8 cellular contexts compared by ENCODE assay signal in the genomic region with DNA sequence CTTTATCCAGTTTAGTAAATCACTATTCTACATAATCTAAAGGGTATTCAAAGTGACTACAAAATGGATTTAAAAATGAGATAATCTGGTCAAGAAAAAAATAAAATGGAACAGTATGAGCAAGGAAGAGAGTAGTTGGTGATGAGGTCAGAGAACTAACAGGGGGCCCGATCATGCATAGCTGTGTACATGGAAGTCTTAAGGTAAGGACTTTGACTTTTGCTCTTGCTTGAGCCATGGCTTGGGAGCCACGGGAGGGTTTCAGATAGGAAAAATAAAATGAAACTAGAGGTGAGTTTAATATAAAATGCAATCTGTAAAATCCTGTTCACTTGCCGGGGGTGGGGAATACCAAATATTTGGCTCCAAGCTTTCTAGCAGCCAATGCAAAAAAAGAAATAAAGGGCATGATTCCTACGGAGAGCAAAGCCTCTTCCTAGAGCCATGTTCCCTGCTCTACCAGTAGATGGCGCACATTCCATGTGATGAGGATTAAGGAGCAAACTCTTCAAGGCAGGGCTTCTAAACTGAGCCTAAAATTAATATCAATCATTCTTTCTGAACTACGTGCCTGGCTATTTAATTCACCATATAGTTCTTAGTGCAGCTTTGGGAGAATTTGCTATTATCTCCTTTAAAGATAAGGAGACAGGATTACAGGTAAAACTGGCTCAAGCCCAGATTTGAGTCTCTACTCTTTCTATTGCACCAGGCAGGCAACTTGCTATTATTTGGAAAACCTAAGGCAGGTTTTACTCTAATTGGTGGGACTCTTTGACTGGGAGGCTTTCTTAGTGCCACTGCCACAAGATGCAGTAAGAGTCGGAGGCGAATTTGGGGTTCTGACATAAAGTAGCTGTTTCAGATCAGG. TPM values are rescaled to one million over a fixed set of nuclear protein-coding genes. Genes with fewer than 3 reads are reported as not detected.
DNase-seq lines count a peak whose midpoint lies in the region; ATAC-seq and TF ChIP-seq lines count a peak whose summit lies in the region.

No MANE protein-coding gene starts in this region.

- no peak overlapping the region for H3K9ac ChIP-seq in neural cell (ENCODE audit: low read length)

- H3K4me3 ChIP-seq in cardiac muscle cell (no peak overlapping the region), neural cell (ENCODE audit: low read length) (no peak overlapping the region)

- peak; percentile 68 for TF ChIP-seq RAD21 in neural cell (conservative IDR thresholded peaks at IDR 0.05)

- no peak for TF ChIP-seq EP300 in neural cell (conservative IDR thresholded peaks at IDR 0.05; ENCODE audit: poor library complexity, severe bottlenecking)

- no peaks in the 10 kb centered on the region for H3K27me3 ChIP-seq in cardiac muscle cell
- H3K27me3 ChIP-seq in neural cell (ENCODE audit: insufficient read depth, low read depth, low read length) = no peaks in the 10 kb centered on the region

- ATAC-seq in Right ventricle myocardium inferior (no peak), HG02798 (IDR thresholded peaks at IDR 0.05; ENCODE audit: poor library complexity, unreplicated experiment) (peak; percentile 65), esophagus mucosa (peak; percentile 52)

- no peaks in the 10 kb centered on the region for H3K36me3 Mint-ChIP-seq in activated CD4-positive, alpha-beta T cell treated with anti-CD3 and anti-CD28 coated beads, Interleukin-2, amount 10 ng/mL, durations not matched to agents 24 days and 14 days (ENCODE audit: low read depth)

- TF ChIP-seq CTCF in cardiac muscle cell (IDR thresholded peaks at IDR 0.05; ENCODE audit: low read depth, low read length) (peak; percentile 79), neural cell (IDR thresholded peaks at IDR 0.05; ENCODE audit: poor library complexity, severe bottlenecking) (peak; percentile 69)

- no peaks in the 10 kb centered on the region for H3K79me2 ChIP-seq in neural cell (replicated peaks; ENCODE audit: insufficient read depth, low read length)

- no peak overlapping the region for H3K27ac Mint-ChIP-seq in activated CD4-positive, alpha-beta T cell treated with anti-CD3 and anti-CD28 coated beads, Interleukin-2, amount 10 ng/mL, durations not matched to agents 24 days and 14 days

- H3K9me2 ChIP-seq in neural cell (ENCODE audit: insufficient read depth, low read length) = no peaks in the 10 kb centered on the region

- no peak overlapping the region for H3K27ac ChIP-seq in cardiac muscle cell
- H3K27ac ChIP-seq in neural cell (ENCODE audit: low read length) = no peak overlapping the region

- H3K9me3 Mint-ChIP-seq in activated CD4-positive, alpha-beta T cell treated with anti-CD3 and anti-CD28 coated beads, Interleukin-2, amount 10 ng/mL, durations not matched to agents 24 days and 14 days = no peaks in the 10 kb centered on the region

- DNase-seq in cardiac muscle cell (ENCODE audit: low read depth in 1 of 2, low spot score in 1 of 2) (peak; percentile 62 to 70), Right ventricle myocardium inferior (ENCODE audit: missing footprints) (no peak), NCI-H460 (ENCODE audit: extremely low read depth, low read depth) (peak; percentile 56), HuH-7.5 (ENCODE audit: low spot score) (no peak)
- DNase-seq in activated CD4-positive, alpha-beta T cell treated with anti-CD3 and anti-CD28 coated beads, Interleukin-2, amount 10 ng/mL, durations not matched to agents 24 days and 14 days = peak; percentile 82

- H2AFZ ChIP-seq in neural cell (ENCODE audit: low read depth, low read length) = no peak overlapping the region

- H3F3A ChIP-seq in neural cell (ENCODE audit: insufficient read depth, low read length, poor library complexity, severe bottlenecking) = no peaks in the 10 kb centered on the region

- H3K4me3 Mint-ChIP-seq in activated CD4-positive, alpha-beta T cell treated with anti-CD3 and anti-CD28 coated beads, Interleukin-2, amount 10 ng/mL, durations not matched to agents 24 days and 14 days = no peak overlapping the region

- no peaks in the 10 kb centered on the region for H3K36me3 ChIP-seq in cardiac muscle cell
- no peaks in the 10 kb centered on the region for H3K36me3 ChIP-seq in neural cell (ENCODE audit: insufficient read depth, low read length)

- no peaks in the 10 kb centered on the region for H3K9me3 ChIP-seq in cardiac muscle cell (ENCODE audit: low read depth)
- no peaks in the 10 kb centered on the region for H3K9me3 ChIP-seq in neural cell (ENCODE audit: low read length)

- H3K4me1 Mint-ChIP-seq in activated CD4-positive, alpha-beta T cell treated with anti-CD3 and anti-CD28 coated beads, Interleukin-2, amount 10 ng/mL, durations not matched to agents 24 days and 14 days = peaks cover under 1% of the 10 kb centered on the region

- H3K4me2 ChIP-seq in neural cell (ENCODE audit: low read length) = no peak overlapping the region

- no peaks in the 10 kb centered on the region for H3K27me3 Mint-ChIP-seq in activated CD4-positive, alpha-beta T cell treated with anti-CD3 and anti-CD28 coated beads, Interleukin-2, amount 10 ng/mL, durations not matched to agents 24 days and 14 days

- intact Hi-C loops in Right ventricle myocardium inferior (cut with DNase I) = loop anchor here (2.0 kb wide), 1 partner anchor 167 kb away; no protein-coding TSS in a partner anchor
- intact Hi-C loops in activated CD4-positive, alpha-beta T cell treated with anti-CD3 and anti-CD28 coated beads, Interleukin-2, amount 10 ng/mL, durations not matched to agents 24 days and 14 days (cut with micrococcal nuclease) = loop anchor here (1.0 to 10.0 kb wide), 2 partner anchors 169 to 290 kb away; no protein-coding TSS in a partner anchor

- H4K20me1 ChIP-seq in neural cell (ENCODE audit: insufficient read depth) = no peaks in the 10 kb centered on the region

- H3K4me1 ChIP-seq in cardiac muscle cell (ENCODE audit: low read depth) = no peaks in the 10 kb centered on the region

TF ChIP-seq in neural cell, 6 proteins besides CTCF, POLR2A, EP300 and RAD21:
- TF ChIP-seq MXI1 (conservative IDR thresholded peaks at IDR 0.05; ENCODE audit: poor library complexity, severe bottlenecking) (no peak), SMC3 (conservative IDR thresholded peaks at IDR 0.05; ENCODE audit: poor library complexity) (peak; percentile 67), TAF1 (IDR thresholded peaks at IDR 0.05; ENCODE audit: low read depth) (no peak), POLR2AphosphoS5 (IDR thresholded peaks at IDR 0.05) (no peak), EZH2 (IDR thresholded peaks at IDR 0.05; ENCODE audit: borderline replicate concordance, insufficient read depth, low read length, poor library complexity, severe bottlenecking) (no peak)
- TF ChIP-seq, protein P1, sequence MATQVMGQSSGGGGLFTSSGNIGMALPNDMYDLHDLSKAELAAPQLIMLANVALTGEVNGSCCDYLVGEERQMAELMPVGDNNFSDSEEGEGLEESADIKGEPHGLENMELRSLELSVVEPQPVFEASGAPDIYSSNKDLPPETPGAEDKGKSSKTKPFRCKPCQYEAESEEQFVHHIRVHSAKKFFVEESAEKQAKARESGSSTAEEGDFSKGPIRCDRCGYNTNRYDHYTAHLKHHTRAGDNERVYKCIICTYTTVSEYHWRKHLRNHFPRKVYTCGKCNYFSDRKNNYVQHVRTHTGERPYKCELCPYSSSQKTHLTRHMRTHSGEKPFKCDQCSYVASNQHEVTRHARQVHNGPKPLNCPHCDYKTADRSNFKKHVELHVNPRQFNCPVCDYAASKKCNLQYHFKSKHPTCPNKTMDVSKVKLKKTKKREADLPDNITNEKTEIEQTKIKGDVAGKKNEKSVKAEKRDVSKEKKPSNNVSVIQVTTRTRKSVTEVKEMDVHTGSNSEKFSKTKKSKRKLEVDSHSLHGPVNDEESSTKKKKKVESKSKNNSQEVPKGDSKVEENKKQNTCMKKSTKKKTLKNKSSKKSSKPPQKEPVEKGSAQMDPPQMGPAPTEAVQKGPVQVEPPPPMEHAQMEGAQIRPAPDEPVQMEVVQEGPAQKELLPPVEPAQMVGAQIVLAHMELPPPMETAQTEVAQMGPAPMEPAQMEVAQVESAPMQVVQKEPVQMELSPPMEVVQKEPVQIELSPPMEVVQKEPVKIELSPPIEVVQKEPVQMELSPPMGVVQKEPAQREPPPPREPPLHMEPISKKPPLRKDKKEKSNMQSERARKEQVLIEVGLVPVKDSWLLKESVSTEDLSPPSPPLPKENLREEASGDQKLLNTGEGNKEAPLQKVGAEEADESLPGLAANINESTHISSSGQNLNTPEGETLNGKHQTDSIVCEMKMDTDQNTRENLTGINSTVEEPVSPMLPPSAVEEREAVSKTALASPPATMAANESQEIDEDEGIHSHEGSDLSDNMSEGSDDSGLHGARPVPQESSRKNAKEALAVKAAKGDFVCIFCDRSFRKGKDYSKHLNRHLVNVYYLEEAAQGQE (IDR thresholded peaks at IDR 0.05; ENCODE audit: borderline replicate concordance) = no peak

RNA-seq across cellular contexts. Expression of a gene that starts 6.8 kb away (rescaled TPM):
- total RNA-seq in cardiac muscle cell = 16.6 TPM in 2 replicates
- polyA plus RNA-seq in cardiac muscle cell = 6.2 and 6.6 TPM in 2 replicates
- total RNA-seq in Right ventricle myocardium inferior = 2.7 TPM
- total RNA-seq in NCI-H460 (2014; rRNA removed; shearing (Covaris generic)) = 6.8 and 9.4 TPM in 2 replicates
- polyA plus RNA-seq in NCI-H460 (2014; cell fraction: nucleus; rRNA removed) = 7.0 and 8.4 TPM in 2 replicates
- 4.2 and 5.6 TPM in 2 replicates for total RNA-seq in activated CD4-positive, alpha-beta T cell treated with anti-CD3 and anti-CD28 coated beads, Interleukin-2, amount 10 ng/mL, durations not matched to agents 24 days and 14 days
- total RNA-seq in esophagus mucosa = 5.8 TPM
- 10.7 and 13.1 TPM in 2 replicates for polyA plus RNA-seq in neural cell
- 23.9 and 38.0 TPM in 2 replicates for polyA minus RNA-seq in neural cell

RNA-seq across cellular contexts. Expression of a gene that starts 36.3 kb away (rescaled TPM):
- total RNA-seq in cardiac muscle cell (2.9 and 3.8 TPM in 2 replicates), Right ventricle myocardium inferior (1.8 TPM), esophagus mucosa (1.2 TPM)
- polyA plus RNA-seq in cardiac muscle cell (1.7 and 1.8 TPM in 2 replicates), neural cell (8.0 and 10.3 TPM in 2 replicates)
- total RNA-seq in NCI-H460 (2014; rRNA removed; shearing (Covaris generic)) = 1.3 and 2.1 TPM in 2 replicates
- 0.44 and 0.85 TPM in 2 replicates for polyA plus RNA-seq in NCI-H460 (2014; cell fraction: nucleus; rRNA removed)
- 1.6 and 2.4 TPM in 2 replicates for total RNA-seq in activated CD4-positive, alpha-beta T cell treated with anti-CD3 and anti-CD28 coated beads, Interleukin-2, amount 10 ng/mL, durations not matched to agents 24 days and 14 days
- polyA minus RNA-seq in neural cell = 30.9 and 32.6 TPM in 2 replicates

Comparison
In these comparisons a context has a peak if more than half of its experiments do, and no peak if none do; other contexts are left out.
1. DNase-seq: peak in cardiac muscle cell (2 of 2), NCI-H460 (single experiment) and activated CD4-positive, alpha-beta T cell treated with anti-CD3 and anti-CD28 coated beads, Interleukin-2, amount 10 ng/mL, durations not matched to agents 24 days and 14 days (single experiment); none in Right ventricle myocardium inferior (single experiment) and HuH-7.5 (single experiment).